In the genomic region with DNA sequence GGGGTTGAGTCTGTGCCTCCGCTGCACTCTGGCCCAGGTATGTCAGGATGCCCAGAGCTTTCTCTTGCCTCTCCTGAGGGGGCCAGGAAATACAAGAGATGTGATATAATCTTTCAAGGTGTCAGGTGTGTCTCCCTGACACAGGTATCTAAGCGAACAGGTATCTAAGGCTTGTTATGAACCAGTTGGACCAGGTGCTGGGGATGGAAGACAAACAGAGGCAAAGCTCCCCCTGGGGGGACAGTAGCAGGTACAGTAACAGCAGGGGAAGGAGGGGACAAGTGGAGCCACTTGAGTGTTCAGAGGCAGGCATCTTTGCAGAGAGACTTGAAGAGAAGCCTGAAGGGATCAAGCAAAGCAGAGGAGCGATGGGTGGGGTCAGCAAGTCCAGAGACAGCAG, we compare ENCODE assay signal across 12 cellular contexts. TPM values are rescaled to one million over a fixed set of nuclear protein-coding genes. Genes with fewer than 3 reads are reported as not detected.
A peak's percentile ranks its signal among the peaks of the same experiment; 100 is the strongest.
DNase-seq lines count a peak whose midpoint lies in the region; ATAC-seq and TF ChIP-seq lines count a peak whose summit lies in the region.
"Had no signal": no experiment of that assay in that cellular context is flagged by ENCODE, and none has a peak within 500 bp of the region (broad histone marks: within the 10 kb centered on the region; RNA-seq: fewer than 3 reads in every experiment).

No MANE protein-coding gene starts in this region.

- ATAC-seq in memory B cell (ENCODE audit: low read depth) (no peak), gastroesophageal sphincter (no peak)

- H3K36me3 ChIP-seq in CD4-positive, alpha-beta memory T cell (ENCODE audit: insufficient read depth, low read length) = peaks cover 61% of the 10 kb centered on the region
- peaks cover 0 to 63% of the 10 kb centered on the region in 2 donors for H3K36me3 ChIP-seq in gastroesophageal sphincter

- H3K9me3 ChIP-seq in CD4-positive, alpha-beta memory T cell (ENCODE audit: control insufficient read depth in 1 of 2, low read length in 2 of 2) = no peaks in the 10 kb centered on the region
- no peaks in the 10 kb centered on the region for H3K9me3 ChIP-seq in gastroesophageal sphincter
- H3K9me3 ChIP-seq: left ventricle myocardium inferior, SJSA1 had no signal

- H3K4me1 ChIP-seq in CD4-positive, alpha-beta memory T cell (ENCODE audit: insufficient read depth, low read length) = peaks cover 67% of the 10 kb centered on the region
- H3K4me1 ChIP-seq in gastroesophageal sphincter = peaks cover 0 to 49% (median 23%) of the 10 kb centered on the region in 3 donors

- no peak for TF ChIP-seq POLR2A in gastroesophageal sphincter (IDR thresholded peaks at IDR 0.05)

- POLR2A ChIA-PET in CD4-positive, alpha-beta memory T cell (lab: Charles Lee; ENCODE audit: partially characterized antibody) = interaction anchor here (0.6 to 7.8 kb wide), 6 partner anchors 9 to 42 kb away, joined by 3 to 131 read pairs (median 10); partner anchors contain the start of genes CNOT3, MBOAT7, PRPF31 and TFPT
- POLR2A ChIA-PET in activated CD4-positive, alpha-beta memory T cell treated with anti-CD3 and anti-CD28 coated beads for 36 hours (lab: Charles Lee) = no interaction called here

- H3K9me3 Mint-ChIP-seq in CD4-positive, alpha-beta memory T cell = no peaks in the 10 kb centered on the region
- no peaks in the 10 kb centered on the region for H3K9me3 Mint-ChIP-seq in activated CD4-positive, alpha-beta memory T cell treated with anti-CD3 and anti-CD28 coated beads for 36 hours
- peaks cover 2% of the 10 kb centered on the region for H3K9me3 Mint-ChIP-seq in memory B cell

- 80 to 100% methylated on average over 1 of the region's 3 CpGs for WGBS in gastroesophageal sphincter (ENCODE audit: low coverage in 1 of 2), 2 donors

- H3K4me1 Mint-ChIP-seq in CD4-positive, alpha-beta memory T cell = peaks cover 37 to 75% (median 54%) of the 10 kb centered on the region in 4 donors
- peaks cover 46% of the 10 kb centered on the region for H3K4me1 Mint-ChIP-seq in activated CD4-positive, alpha-beta memory T cell treated with anti-CD3 and anti-CD28 coated beads for 36 hours (ENCODE audit: low read depth)
- H3K4me1 Mint-ChIP-seq in memory B cell = peaks cover 27% of the 10 kb centered on the region

- no peaks in the 10 kb centered on the region for H3K27me3 Mint-ChIP-seq in CD4-positive, alpha-beta memory T cell
- H3K27me3 Mint-ChIP-seq in activated CD4-positive, alpha-beta memory T cell treated with anti-CD3 and anti-CD28 coated beads for 36 hours = no peaks in the 10 kb centered on the region
- no peaks in the 10 kb centered on the region for H3K27me3 Mint-ChIP-seq in memory B cell

- H3K27me3 ChIP-seq in CD4-positive, alpha-beta memory T cell (ENCODE audit: insufficient read depth, low read length) = no peaks in the 10 kb centered on the region
- H3K27me3 ChIP-seq in gastroesophageal sphincter = no peaks in the 10 kb centered on the region
- H3K27me3 ChIP-seq: SJSA1 had no signal

- H3K4me3 ChIP-seq in CD4-positive, alpha-beta memory T cell (ENCODE audit: low read length in 2 of 2) = no peak overlapping the region
- H3K4me3 ChIP-seq in gastroesophageal sphincter = no peak overlapping the region
- H3K4me3 ChIP-seq: left ventricle myocardium inferior, SJSA1 had no signal

- no peak for TF ChIP-seq CTCF in 22Rv1 (IDR thresholded peaks at IDR 0.05)
- TF ChIP-seq CTCF in gastroesophageal sphincter (IDR thresholded peaks at IDR 0.05) = no peak

- no peak for DNase-seq in CD4-positive, alpha-beta memory T cell
- no peak for DNase-seq in activated CD4-positive, alpha-beta memory T cell treated with anti-CD3 and anti-CD28 coated beads for 36 hours
- no peak for DNase-seq in memory B cell (ENCODE audit: low spot score in 2 of 2)
- DNase-seq in CD1c-positive myeloid dendritic cell (ENCODE audit: extremely low spot score) = no peak
- no peak for DNase-seq in activated CD8-positive, alpha-beta memory T cell treated with anti-CD3 and anti-CD28 coated beads, Interleukin-2, amount 50 U/mL, for 4 hours
- DNase-seq: Kasumi-1, left ventricle myocardium inferior, NCI-H1436, NCI-H345 had no signal

- H3K36me3 Mint-ChIP-seq in CD4-positive, alpha-beta memory T cell = peaks cover 26 to 59% of the 10 kb centered on the region in 2 donors
- H3K36me3 Mint-ChIP-seq in activated CD4-positive, alpha-beta memory T cell treated with anti-CD3 and anti-CD28 coated beads for 36 hours = peaks cover 46% of the 10 kb centered on the region
- H3K36me3 Mint-ChIP-seq in memory B cell = peaks cover 22% of the 10 kb centered on the region

- H3K4me3 Mint-ChIP-seq in CD4-positive, alpha-beta memory T cell = peak overlapping the region in 6 of 8 donors; percentile 29 to 54 (median 48)
- H3K4me3 Mint-ChIP-seq in activated CD4-positive, alpha-beta memory T cell treated with anti-CD3 and anti-CD28 coated beads for 36 hours = no peak overlapping the region
- H3K4me3 Mint-ChIP-seq in memory B cell = peak overlapping the region; percentile 32

- H3K27ac ChIP-seq in 22Rv1 = peak overlapping the region; percentile 33
- H3K27ac ChIP-seq in CD4-positive, alpha-beta memory T cell (ENCODE audit: low read depth, low read length) = no peak overlapping the region
- peak overlapping the region in 1 of 4 donors; percentile 21 for H3K27ac ChIP-seq in gastroesophageal sphincter
- H3K27ac ChIP-seq: left ventricle myocardium inferior, SJSA1 had no signal

- H3K27ac Mint-ChIP-seq in CD4-positive, alpha-beta memory T cell = peak overlapping the region; percentile 30 to 86 (median 57)
- H3K27ac Mint-ChIP-seq in activated CD4-positive, alpha-beta memory T cell treated with anti-CD3 and anti-CD28 coated beads for 36 hours = peak overlapping the region; percentile 40
- no peak overlapping the region for H3K27ac Mint-ChIP-seq in memory B cell

- CTCF ChIA-PET in CD4-positive, alpha-beta memory T cell (lab: Charles Lee; ENCODE audit: partially characterized antibody) = no interaction called here
- CTCF ChIA-PET in activated CD4-positive, alpha-beta memory T cell treated with anti-CD3 and anti-CD28 coated beads for 36 hours (lab: Charles Lee) = interaction anchor here (1.3 kb wide), 1 partner anchor 109 kb away, joined by 4 read pairs; no protein-coding TSS in a partner anchor

- no peak for TF ChIP-seq EP300 in gastroesophageal sphincter (IDR thresholded peaks at IDR 0.05)

- intact Hi-C loops in CD4-positive, alpha-beta memory T cell (cut with micrococcal nuclease) = no loop called here
- intact Hi-C loops in activated CD4-positive, alpha-beta memory T cell treated with anti-CD3 and anti-CD28 coated beads for 36 hours (cut with micrococcal nuclease) = loop anchor here (5.0 kb wide), 1 partner anchor 290 kb away; the partner anchor contains the start of gene LENG8

RNA-seq across cellular contexts. Expression of gene LENG1, which starts 2.6 kb away (rescaled TPM):
- 10 to 100 TPM; 19.6 to 22.7 TPM for total RNA-seq in CD4-positive, alpha-beta memory T cell
- 10 to 100 TPM in 1 of 2 donors, 1 to 10 TPM in 1; 9.9 to 18.1 TPM for polyA plus RNA-seq in CD4-positive, alpha-beta memory T cell
- total RNA-seq in activated CD4-positive, alpha-beta memory T cell treated with anti-CD3 and anti-CD28 coated beads for 36 hours = 1 to 10 TPM; 4.7 to 5.3 TPM
- 10 to 100 TPM in 3 of 4 donors, 1 to 10 TPM in 1; 8.2 to 12.8 (median 11.1) TPM for total RNA-seq in gastroesophageal sphincter

RNA-seq across cellular contexts. Expression of gene TMC4, which starts 16.0 kb away (rescaled TPM):
- 1 to 10 TPM in 1 of 2 experiments, under 1 TPM in 1; 0.61 to 1.1 TPM for total RNA-seq in CD4-positive, alpha-beta memory T cell
- polyA plus RNA-seq in CD4-positive, alpha-beta memory T cell = 1 to 10 TPM in 1 of 2 donors, under 1 TPM in 1; 0.71 to 3.3 TPM
- total RNA-seq in activated CD4-positive, alpha-beta memory T cell treated with anti-CD3 and anti-CD28 coated beads for 36 hours = under 1 TPM; 0.26 to 0.27 TPM
- 1 to 10 TPM in 1 of 4 donors, under 1 TPM in 2, not detected in 1; 0.16 to 3.1 (median 0.31) TPM for total RNA-seq in gastroesophageal sphincter

RNA-seq across cellular contexts. Expression of gene CNOT3, which starts 19.4 kb away (rescaled TPM):
- 10 to 100 TPM; 80.0 to 82.3 TPM for total RNA-seq in CD4-positive, alpha-beta memory T cell
- 10 to 100 TPM in 1 of 2 donors, 1 to 10 TPM in 1; 3.3 to 21.0 TPM for polyA plus RNA-seq in CD4-positive, alpha-beta memory T cell
- total RNA-seq in activated CD4-positive, alpha-beta memory T cell treated with anti-CD3 and anti-CD28 coated beads for 36 hours = 10 to 100 TPM; 54.6 to 58.7 TPM
- total RNA-seq in gastroesophageal sphincter = 10 to 100 TPM; 14.7 to 32.4 (median 23.1) TPM

RNA-seq across cellular contexts. Expression of gene MBOAT7, which starts 32.4 kb away (rescaled TPM):
- total RNA-seq in CD4-positive, alpha-beta memory T cell = 10 to 100 TPM; 46.4 to 55.5 TPM
- 10 to 100 TPM; 16.0 to 28.7 TPM for polyA plus RNA-seq in CD4-positive, alpha-beta memory T cell
- total RNA-seq in activated CD4-positive, alpha-beta memory T cell treated with anti-CD3 and anti-CD28 coated beads for 36 hours = 100 to 1,000 TPM; 107 to 112 TPM
- 10 to 100 TPM; 28.4 to 64.3 (median 36.5) TPM for total RNA-seq in gastroesophageal sphincter

RNA-seq across cellular contexts. Expression of gene TSEN34, which starts 34.2 kb away (rescaled TPM):
- 10 to 100 TPM; 23.2 to 25.8 TPM for total RNA-seq in CD4-positive, alpha-beta memory T cell
- 10 to 100 TPM; 20.3 to 39.6 TPM for polyA plus RNA-seq in CD4-positive, alpha-beta memory T cell
- 10 to 100 TPM; 15.5 to 16.3 TPM for total RNA-seq in activated CD4-positive, alpha-beta memory T cell treated with anti-CD3 and anti-CD28 coated beads for 36 hours
- 10 to 100 TPM; 57.4 to 73.2 (median 69.8) TPM for total RNA-seq in gastroesophageal sphincter
